ENCODE assay signal across 21 cellular contexts in genomic region chr17:41628073-41628370, GRCh38. TPM values are rescaled to one million over a fixed set of nuclear protein-coding genes. Genes with fewer than 3 reads are reported as not detected.
"Had no signal": no experiment of that assay in that cellular context is flagged by ENCODE, and none has a peak within 500 bp of the region (broad histone marks: within the 10 kb centered on the region; RNA-seq: fewer than 3 reads in every experiment).

No MANE protein-coding gene starts in this region.

RNA-seq across cellular contexts. Expression of gene KRT17, which starts 3.6 kb away (rescaled TPM):
- total RNA-seq: heart right ventricle; left cardiac atrium; left lobe of liver; liver; mesenteric fat pad; naive thymus-derived CD4-positive, alpha-beta T cell; neural crest cell; psoas muscle had no signal
- polyA plus RNA-seq: naive thymus-derived CD4-positive, alpha-beta T cell had no signal

RNA-seq across cellular contexts. Expression of gene KRT16, which starts 15.5 kb away (rescaled TPM):
- total RNA-seq: glomerular endothelial cell; left lobe of liver; liver; lower lobe of right lung; mucosa of descending colon; myocyte; naive thymus-derived CD4-positive, alpha-beta T cell; neural crest cell; occipital lobe; testis; upper lobe of right lung had no signal
- polyA plus RNA-seq: liver; naive thymus-derived CD4-positive, alpha-beta T cell; ovary had no signal

RNA-seq across cellular contexts. Expression of gene KRT14, which starts 41.3 kb away (rescaled TPM):
- total RNA-seq: glomerular endothelial cell; heart right ventricle; left lobe of liver; liver; lower lobe of right lung; myocyte; naive thymus-derived CD4-positive, alpha-beta T cell; neural crest cell; sigmoid colon; upper lobe of right lung had no signal
- polyA plus RNA-seq: liver; naive thymus-derived CD4-positive, alpha-beta T cell; ovary had no signal

RNA-seq across cellular contexts. Expression of gene KRT9, which starts 56.2 kb away (rescaled TPM):
- total RNA-seq: glomerular endothelial cell; heart right ventricle; hepatocyte; left cardiac atrium; left lobe of liver; liver; lower lobe of right lung; mesenteric fat pad; mucosa of descending colon; myocyte; naive thymus-derived CD4-positive, alpha-beta T cell; neural crest cell; occipital lobe; ovary; psoas muscle; sigmoid colon; thyroid gland; transverse colon; upper lobe of right lung had no signal
- polyA plus RNA-seq: heart right ventricle; hepatocyte; liver; naive thymus-derived CD4-positive, alpha-beta T cell; ovary; sigmoid colon; smooth muscle cell had no signal
